ENCODE assay signal across 1 cellular context in genomic region chr20:51864967-51865366, GRCh38.
TF ChIP-seq lines count a peak whose summit lies in the region.

No MANE protein-coding gene starts in this region.

TF ChIP-seq in WTC11, 78 proteins besides CTCF, POLR2A, EP300 and RAD21 (continued from another document):
- TF ChIP-seq ZNF425 (CRISPR knock-in tag; conservative IDR thresholded peaks at IDR 0.05) (no peak), ELF4 (CRISPR knock-in tag; IDR thresholded peaks at IDR 0.05; ENCODE audit: low read depth) (no peak), NFATC4 (CRISPR knock-in tag; IDR thresholded peaks at IDR 0.05) (no peak), ZMAT4 (CRISPR knock-in tag; IDR thresholded peaks at IDR 0.05) (no peak)
- TF ChIP-seq, protein P1, sequence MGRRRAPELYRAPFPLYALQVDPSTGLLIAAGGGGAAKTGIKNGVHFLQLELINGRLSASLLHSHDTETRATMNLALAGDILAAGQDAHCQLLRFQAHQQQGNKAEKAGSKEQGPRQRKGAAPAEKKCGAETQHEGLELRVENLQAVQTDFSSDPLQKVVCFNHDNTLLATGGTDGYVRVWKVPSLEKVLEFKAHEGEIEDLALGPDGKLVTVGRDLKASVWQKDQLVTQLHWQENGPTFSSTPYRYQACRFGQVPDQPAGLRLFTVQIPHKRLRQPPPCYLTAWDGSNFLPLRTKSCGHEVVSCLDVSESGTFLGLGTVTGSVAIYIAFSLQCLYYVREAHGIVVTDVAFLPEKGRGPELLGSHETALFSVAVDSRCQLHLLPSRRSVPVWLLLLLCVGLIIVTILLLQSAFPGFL (CRISPR knock-in tag; IDR thresholded peaks at IDR 0.05; ENCODE audit: borderline replicate concordance) = no peak
- TF ChIP-seq, protein P2, sequence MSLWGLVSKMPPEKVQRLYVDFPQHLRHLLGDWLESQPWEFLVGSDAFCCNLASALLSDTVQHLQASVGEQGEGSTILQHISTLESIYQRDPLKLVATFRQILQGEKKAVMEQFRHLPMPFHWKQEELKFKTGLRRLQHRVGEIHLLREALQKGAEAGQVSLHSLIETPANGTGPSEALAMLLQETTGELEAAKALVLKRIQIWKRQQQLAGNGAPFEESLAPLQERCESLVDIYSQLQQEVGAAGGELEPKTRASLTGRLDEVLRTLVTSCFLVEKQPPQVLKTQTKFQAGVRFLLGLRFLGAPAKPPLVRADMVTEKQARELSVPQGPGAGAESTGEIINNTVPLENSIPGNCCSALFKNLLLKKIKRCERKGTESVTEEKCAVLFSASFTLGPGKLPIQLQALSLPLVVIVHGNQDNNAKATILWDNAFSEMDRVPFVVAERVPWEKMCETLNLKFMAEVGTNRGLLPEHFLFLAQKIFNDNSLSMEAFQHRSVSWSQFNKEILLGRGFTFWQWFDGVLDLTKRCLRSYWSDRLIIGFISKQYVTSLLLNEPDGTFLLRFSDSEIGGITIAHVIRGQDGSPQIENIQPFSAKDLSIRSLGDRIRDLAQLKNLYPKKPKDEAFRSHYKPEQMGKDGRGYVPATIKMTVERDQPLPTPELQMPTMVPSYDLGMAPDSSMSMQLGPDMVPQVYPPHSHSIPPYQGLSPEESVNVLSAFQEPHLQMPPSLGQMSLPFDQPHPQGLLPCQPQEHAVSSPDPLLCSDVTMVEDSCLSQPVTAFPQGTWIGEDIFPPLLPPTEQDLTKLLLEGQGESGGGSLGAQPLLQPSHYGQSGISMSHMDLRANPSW (CRISPR knock-in tag; conservative IDR thresholded peaks at IDR 0.05; ENCODE audit: low read depth) = no peak
- TF ChIP-seq, protein P3, sequence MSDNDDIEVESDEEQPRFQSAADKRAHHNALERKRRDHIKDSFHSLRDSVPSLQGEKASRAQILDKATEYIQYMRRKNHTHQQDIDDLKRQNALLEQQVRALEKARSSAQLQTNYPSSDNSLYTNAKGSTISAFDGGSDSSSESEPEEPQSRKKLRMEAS (CRISPR knock-in tag; IDR thresholded peaks at IDR 0.05) = no peak
- TF ChIP-seq, protein P4, sequence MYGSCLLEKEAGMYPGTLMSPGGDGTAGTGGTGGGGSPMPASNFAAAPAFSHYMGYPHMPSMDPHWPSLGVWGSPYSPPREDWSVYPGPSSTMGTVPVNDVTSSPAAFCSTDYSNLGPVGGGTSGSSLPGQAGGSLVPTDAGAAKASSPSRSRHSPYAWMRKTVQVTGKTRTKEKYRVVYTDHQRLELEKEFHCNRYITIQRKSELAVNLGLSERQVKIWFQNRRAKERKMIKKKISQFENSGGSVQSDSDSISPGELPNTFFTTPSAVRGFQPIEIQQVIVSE (CRISPR knock-in tag; IDR thresholded peaks at IDR 0.05; ENCODE audit: borderline replicate concordance) = no peak
